ENCODE assay signal across 2 cellular contexts in the genomic region with DNA sequence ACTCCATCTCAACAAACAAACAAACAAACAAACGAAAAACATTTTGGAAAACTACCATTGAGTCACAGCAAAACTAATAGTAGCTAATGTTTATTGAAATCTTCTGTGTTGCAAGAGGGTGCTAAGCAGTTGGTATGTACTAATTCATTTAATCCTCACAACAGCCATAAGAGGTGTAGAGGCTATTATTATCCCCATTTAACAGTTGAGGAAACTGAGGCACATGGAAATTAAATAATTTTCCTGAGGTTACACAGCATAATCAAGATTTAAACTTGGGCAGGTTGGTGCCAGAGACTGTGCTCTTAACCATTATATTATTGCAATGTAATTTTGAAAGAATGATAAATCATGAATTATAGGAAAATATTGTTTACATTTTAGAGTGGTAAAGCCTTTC.
TF ChIP-seq lines count a peak whose summit lies in the region.

No MANE protein-coding gene starts in this region.

TF ChIP-seq in HCT116, 20 proteins besides CTCF, POLR2A, EP300 and RAD21 (continued from another document):
- no peak for TF ChIP-seq POLR2AphosphoS5 (IDR thresholded peaks at IDR 0.05; ENCODE audit: low read depth, low read length)
- no peak for TF ChIP-seq FOSL1 (IDR thresholded peaks at IDR 0.05; ENCODE audit: low read depth)
- TF ChIP-seq YY1 (IDR thresholded peaks at IDR 0.05; ENCODE audit: extremely low read depth, insufficient replicate concordance, low read depth, low read length), result no peak
- TF ChIP-seq SP1 (IDR thresholded peaks at IDR 0.05; ENCODE audit: low read depth), result no peak
- no peak for TF ChIP-seq EZH2phosphoT487 (IDR thresholded peaks at IDR 0.05; ENCODE audit: borderline replicate concordance)
- no peak for TF ChIP-seq CEBPB (IDR thresholded peaks at IDR 0.05; ENCODE audit: low read depth)
- no peak for TF ChIP-seq TCF7L2 (IDR thresholded peaks at IDR 0.05; ENCODE audit: borderline replicate concordance, extremely low read depth, insufficient read depth, insufficient read length)
- no peak for TF ChIP-seq EGR1 (IDR thresholded peaks at IDR 0.05; ENCODE audit: low read depth)
- no peak for TF ChIP-seq ZNF274 (IDR thresholded peaks at IDR 0.05; ENCODE audit: low read depth, low read length)
- TF ChIP-seq SRF (IDR thresholded peaks at IDR 0.05; ENCODE audit: low read depth), result no peak
- TF ChIP-seq CBX3 (IDR thresholded peaks at IDR 0.05; ENCODE audit: low read depth), result no peak
- TF ChIP-seq, protein P1, sequence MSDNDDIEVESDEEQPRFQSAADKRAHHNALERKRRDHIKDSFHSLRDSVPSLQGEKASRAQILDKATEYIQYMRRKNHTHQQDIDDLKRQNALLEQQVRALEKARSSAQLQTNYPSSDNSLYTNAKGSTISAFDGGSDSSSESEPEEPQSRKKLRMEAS (IDR thresholded peaks at IDR 0.05), result no peak
- TF ChIP-seq SIN3A (IDR thresholded peaks at IDR 0.05; ENCODE audit: low read depth), result no peak
- no peak for TF ChIP-seq ZFX (IDR thresholded peaks at IDR 0.05)
- no peak for TF ChIP-seq ELF1 (IDR thresholded peaks at IDR 0.05; ENCODE audit: borderline replicate concordance, low read depth)
- no peak for TF ChIP-seq JUND (IDR thresholded peaks at IDR 0.05)

TF ChIP-seq in endothelial cell of umbilical vein, 7 proteins besides CTCF, POLR2A, EP300 and RAD21 (continued from another document):
- TF ChIP-seq FOS (IDR thresholded peaks at IDR 0.05; ENCODE audit: borderline replicate concordance, insufficient read depth, low read length) (no peak), EZH2 (IDR thresholded peaks at IDR 0.05; ENCODE audit: borderline replicate concordance, low read depth, low read length, severe bottlenecking) (no peak), POLR2AphosphoS5 (IDR thresholded peaks at IDR 0.05; ENCODE audit: insufficient read depth, low read depth, low read length) (no peak), GATA2 (IDR thresholded peaks at IDR 0.05; ENCODE audit: insufficient read depth, insufficient read length, low read depth, low read length) (no peak), MYC (IDR thresholded peaks at IDR 0.05; ENCODE audit: low read depth, low read length) (no peak)
- TF ChIP-seq, protein P1 (IDR thresholded peaks at IDR 0.05; ENCODE audit: insufficient read depth, insufficient read length), result no peak
TF ChIP-seq in endothelial cell of umbilical vein: peak in this region for 0.
